In the genomic region with DNA sequence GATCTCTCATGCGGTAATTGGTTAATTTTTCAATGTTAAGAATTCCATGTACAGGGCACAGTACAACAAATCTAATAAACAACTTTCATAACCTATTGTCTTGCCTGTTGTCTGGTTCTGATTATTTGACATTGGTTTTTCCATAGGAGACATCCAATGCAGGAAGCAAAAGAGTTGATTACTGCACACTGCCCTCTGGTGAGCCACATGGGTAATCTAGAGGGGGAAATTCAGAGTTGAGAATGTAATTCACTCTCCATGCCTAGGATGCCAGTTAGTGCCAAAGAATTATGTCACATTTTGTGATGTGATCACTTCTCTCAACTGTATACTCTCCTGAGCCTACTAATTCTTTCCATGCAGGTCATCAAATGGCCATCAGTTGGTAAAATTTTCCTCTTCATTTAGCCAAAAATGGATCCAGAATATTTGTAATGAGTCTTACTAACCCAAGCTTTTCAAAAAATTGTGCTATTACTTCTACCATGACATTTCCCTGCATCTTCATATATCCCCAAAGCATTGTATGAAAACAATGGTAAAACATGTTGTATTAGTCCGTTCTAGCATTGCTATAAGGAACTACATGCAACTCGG, we compare ENCODE assay signal across 2 cellular contexts.
TF ChIP-seq lines count a peak whose summit lies in the region.

No MANE protein-coding gene starts in this region.

TF ChIP-seq in GM12878, 131 proteins besides CTCF, POLR2A, EP300 and RAD21:
- TF ChIP-seq MXI1 (IDR thresholded peaks at IDR 0.05; ENCODE audit: low read depth, low read length) (no peak), SMC3 (IDR thresholded peaks at IDR 0.05; ENCODE audit: borderline replicate concordance, low read length) (peak; percentile 48)

TF ChIP-seq in HepG2, 621 proteins besides CTCF, POLR2A, EP300 and RAD21:
- TF ChIP-seq IKZF4 (CRISPR knock-in tag; IDR thresholded peaks at IDR 0.05; ENCODE audit: borderline replicate concordance, low read depth, not compliant biosample characterization) (no peak), ZNF354B (CRISPR knock-in tag; IDR thresholded peaks at IDR 0.05) (no peak), ELF3 (CRISPR knock-in tag; IDR thresholded peaks at IDR 0.05) (peak; percentile 43; the same call in 1 of the 2 replicates), RFXAP (CRISPR knock-in tag; IDR thresholded peaks at IDR 0.05; ENCODE audit: borderline replicate concordance) (no peak), ZNF160 (CRISPR knock-in tag; IDR thresholded peaks at IDR 0.05) (no peak), STAG1 (CRISPR knock-in tag; IDR thresholded peaks at IDR 0.05) (peak; percentile 64), SMC3 (IDR thresholded peaks at IDR 0.05; ENCODE audit: low read length) (peak; percentile 83), FOXA3 (CRISPR knock-in tag; IDR thresholded peaks at IDR 0.05) (0 out of 2 replicates have a peak, but pooled peaks have one; percentile 13), BORCS8-MEF2B (CRISPR knock-in tag; IDR thresholded peaks at IDR 0.05) (no peak), KAT2B (IDR thresholded peaks at IDR 0.05; ENCODE audit: borderline replicate concordance, low read depth, low read length) (no peak), ZNF550 (CRISPR knock-in tag; IDR thresholded peaks at IDR 0.05; ENCODE audit: borderline replicate concordance) (no peak), FOSL2 (CRISPR knock-in tag; IDR thresholded peaks at IDR 0.05) (no peak)
- TF ChIP-seq, protein P1, sequence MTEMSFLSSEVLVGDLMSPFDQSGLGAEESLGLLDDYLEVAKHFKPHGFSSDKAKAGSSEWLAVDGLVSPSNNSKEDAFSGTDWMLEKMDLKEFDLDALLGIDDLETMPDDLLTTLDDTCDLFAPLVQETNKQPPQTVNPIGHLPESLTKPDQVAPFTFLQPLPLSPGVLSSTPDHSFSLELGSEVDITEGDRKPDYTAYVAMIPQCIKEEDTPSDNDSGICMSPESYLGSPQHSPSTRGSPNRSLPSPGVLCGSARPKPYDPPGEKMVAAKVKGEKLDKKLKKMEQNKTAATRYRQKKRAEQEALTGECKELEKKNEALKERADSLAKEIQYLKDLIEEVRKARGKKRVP (CRISPR knock-in tag; IDR thresholded peaks at IDR 0.05) = no peak
- TF ChIP-seq, protein P2, sequence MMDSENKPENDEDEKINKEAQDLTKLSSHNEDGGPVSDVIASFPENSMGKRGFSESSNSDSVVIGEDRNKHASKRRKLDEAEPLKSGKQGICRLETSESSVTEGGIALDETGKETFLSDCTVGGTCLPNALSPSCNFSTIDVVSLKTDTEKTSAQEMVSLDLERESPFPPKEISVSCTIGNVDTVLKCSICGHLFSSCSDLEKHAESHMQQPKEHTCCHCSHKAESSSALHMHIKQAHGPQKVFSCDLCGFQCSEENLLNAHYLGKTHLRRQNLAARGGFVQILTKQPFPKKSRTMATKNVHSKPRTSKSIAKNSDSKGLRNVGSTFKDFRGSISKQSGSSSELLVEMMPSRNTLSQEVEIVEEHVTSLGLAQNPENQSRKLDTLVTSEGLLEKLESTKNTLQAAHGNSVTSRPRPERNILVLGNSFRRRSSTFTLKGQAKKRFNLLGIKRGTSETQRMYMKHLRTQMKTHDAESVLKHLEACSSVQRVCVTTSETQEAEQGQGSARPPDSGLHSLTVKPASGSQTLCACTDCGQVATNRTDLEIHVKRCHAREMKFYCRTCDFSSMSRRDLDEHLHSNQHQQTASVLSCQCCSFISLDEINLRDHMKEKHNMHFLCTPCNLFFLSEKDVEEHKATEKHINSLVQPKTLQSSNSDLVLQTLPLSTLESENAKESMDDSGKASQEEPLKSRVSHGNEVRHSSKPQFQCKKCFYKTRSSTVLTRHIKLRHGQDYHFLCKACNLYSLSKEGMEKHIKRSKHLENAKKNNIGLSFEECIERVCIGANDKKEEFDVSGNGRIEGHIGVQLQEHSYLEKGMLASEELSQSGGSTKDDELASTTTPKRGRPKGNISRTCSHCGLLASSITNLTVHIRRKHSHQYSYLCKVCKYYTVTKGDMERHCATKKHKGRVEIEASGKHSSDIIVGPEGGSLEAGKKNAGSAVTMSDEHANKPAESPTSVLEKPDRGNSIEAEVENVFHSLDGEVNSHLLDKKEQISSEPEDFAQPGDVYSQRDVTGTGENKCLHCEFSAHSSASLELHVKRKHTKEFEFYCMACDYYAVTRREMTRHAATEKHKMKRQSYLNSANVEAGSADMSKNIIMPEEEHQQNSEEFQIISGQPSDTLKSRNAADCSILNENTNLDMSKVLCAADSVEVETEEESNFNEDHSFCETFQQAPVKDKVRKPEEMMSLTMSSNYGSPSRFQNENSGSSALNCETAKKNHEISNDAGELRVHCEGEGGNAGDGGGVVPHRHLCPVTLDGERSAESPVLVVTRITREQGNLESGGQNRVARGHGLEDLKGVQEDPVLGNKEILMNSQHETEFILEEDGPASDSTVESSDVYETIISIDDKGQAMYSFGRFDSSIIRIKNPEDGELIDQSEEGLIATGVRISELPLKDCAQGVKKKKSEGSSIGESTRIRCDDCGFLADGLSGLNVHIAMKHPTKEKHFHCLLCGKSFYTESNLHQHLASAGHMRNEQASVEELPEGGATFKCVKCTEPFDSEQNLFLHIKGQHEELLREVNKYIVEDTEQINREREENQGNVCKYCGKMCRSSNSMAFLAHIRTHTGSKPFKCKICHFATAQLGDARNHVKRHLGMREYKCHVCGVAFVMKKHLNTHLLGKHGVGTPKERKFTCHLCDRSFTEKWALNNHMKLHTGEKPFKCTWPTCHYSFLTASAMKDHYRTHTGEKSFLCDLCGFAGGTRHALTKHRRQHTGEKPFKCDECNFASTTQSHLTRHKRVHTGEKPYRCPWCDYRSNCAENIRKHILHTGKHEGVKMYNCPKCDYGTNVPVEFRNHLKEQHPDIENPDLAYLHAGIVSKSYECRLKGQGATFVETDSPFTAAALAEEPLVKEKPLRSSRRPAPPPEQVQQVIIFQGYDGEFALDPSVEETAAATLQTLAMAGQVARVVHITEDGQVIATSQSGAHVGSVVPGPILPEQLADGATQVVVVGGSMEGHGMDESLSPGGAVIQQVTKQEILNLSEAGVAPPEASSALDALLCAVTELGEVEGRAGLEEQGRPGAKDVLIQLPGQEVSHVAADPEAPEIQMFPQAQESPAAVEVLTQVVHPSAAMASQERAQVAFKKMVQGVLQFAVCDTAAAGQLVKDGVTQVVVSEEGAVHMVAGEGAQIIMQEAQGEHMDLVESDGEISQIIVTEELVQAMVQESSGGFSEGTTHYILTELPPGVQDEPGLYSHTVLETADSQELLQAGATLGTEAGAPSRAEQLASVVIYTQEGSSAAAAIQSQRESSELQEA (CRISPR knock-in tag; IDR thresholded peaks at IDR 0.05; ENCODE audit: not compliant biosample characterization) = no peak
- TF ChIP-seq, protein P3, sequence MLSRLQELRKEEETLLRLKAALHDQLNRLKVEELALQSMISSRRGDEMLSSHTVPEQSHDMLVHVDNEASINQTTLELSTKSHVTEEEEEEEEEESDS (CRISPR knock-in tag; IDR thresholded peaks at IDR 0.05; ENCODE audit: borderline replicate concordance) = no peak
- TF ChIP-seq, protein P4, sequence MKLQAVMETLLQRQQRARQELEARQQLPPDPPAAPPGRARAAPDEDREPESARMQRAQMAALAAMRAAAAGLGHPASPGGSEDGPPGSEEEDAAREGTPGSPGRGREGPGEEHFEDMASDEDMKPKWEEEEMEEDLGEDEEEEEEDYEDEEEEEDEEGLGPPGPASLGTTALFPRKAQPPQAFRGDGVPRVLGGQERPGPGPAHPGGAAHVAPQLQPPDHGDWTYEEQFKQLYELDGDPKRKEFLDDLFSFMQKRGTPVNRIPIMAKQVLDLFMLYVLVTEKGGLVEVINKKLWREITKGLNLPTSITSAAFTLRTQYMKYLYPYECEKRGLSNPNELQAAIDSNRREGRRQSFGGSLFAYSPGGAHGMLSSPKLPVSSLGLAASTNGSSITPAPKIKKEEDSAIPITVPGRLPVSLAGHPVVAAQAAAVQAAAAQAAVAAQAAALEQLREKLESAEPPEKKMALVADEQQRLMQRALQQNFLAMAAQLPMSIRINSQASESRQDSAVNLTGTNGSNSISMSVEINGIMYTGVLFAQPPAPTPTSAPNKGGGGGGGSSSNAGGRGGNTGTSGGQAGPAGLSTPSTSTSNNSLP (IDR thresholded peaks at IDR 0.05; ENCODE audit: low read depth, low read length) = 0 out of 2 replicates have a peak, but pooled peaks have one; percentile 58
- TF ChIP-seq, protein P5, sequence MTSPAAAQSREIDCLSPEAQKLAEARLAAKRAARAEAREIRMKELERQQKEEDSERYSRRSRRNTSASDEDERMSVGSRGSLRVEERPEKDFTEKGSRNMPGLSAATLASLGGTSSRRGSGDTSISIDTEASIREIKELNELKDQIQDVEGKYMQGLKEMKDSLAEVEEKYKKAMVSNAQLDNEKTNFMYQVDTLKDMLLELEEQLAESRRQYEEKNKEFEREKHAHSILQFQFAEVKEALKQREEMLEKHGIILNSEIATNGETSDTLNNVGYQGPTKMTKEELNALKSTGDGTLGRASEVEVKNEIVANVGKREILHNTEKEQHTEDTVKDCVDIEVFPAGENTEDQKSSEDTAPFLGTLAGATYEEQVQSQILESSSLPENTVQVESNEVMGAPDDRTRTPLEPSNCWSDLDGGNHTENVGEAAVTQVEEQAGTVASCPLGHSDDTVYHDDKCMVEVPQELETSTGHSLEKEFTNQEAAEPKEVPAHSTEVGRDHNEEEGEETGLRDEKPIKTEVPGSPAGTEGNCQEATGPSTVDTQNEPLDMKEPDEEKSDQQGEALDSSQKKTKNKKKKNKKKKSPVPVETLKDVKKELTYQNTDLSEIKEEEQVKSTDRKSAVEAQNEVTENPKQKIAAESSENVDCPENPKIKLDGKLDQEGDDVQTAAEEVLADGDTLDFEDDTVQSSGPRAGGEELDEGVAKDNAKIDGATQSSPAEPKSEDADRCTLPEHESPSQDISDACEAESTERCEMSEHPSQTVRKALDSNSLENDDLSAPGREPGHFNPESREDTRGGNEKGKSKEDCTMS (CRISPR knock-in tag; conservative IDR thresholded peaks at IDR 0.05) = no peak
- TF ChIP-seq, protein P6, sequence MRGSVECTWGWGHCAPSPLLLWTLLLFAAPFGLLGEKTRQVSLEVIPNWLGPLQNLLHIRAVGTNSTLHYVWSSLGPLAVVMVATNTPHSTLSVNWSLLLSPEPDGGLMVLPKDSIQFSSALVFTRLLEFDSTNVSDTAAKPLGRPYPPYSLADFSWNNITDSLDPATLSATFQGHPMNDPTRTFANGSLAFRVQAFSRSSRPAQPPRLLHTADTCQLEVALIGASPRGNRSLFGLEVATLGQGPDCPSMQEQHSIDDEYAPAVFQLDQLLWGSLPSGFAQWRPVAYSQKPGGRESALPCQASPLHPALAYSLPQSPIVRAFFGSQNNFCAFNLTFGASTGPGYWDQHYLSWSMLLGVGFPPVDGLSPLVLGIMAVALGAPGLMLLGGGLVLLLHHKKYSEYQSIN (CRISPR knock-in tag; IDR thresholded peaks at IDR 0.05; ENCODE audit: borderline replicate concordance) = no peak
